22 cellular contexts compared by ENCODE assay signal in genomic region chr1:2935766-2936390, GRCh38.
DNase-seq lines count a peak whose midpoint lies in the region; ATAC-seq, FAIRE-seq and TF ChIP-seq lines count a peak whose summit lies in the region.
"Had no signal": no experiment of that assay in that cellular context is flagged by ENCODE, and none has a peak within 500 bp of the region (broad histone marks: within the 10 kb centered on the region; RNA-seq: fewer than 3 reads in every experiment).

No MANE protein-coding gene starts in this region.

- H3K36me3 ChIP-seq in BLaER1: no peaks in the 10 kb centered on the region
- H3K36me3 ChIP-seq in kidney (ENCODE audit: control insufficient read depth in 1 of 2, insufficient read depth in 2 of 2, low read length in 2 of 2): no peaks in the 10 kb centered on the region
- no peaks in the 10 kb centered on the region for H3K36me3 ChIP-seq in osteoblast (ENCODE audit: insufficient read depth, low read length)
- H3K36me3 ChIP-seq in sigmoid colon: no peaks in the 10 kb centered on the region
- H3K36me3 ChIP-seq: BLaER1 treated with 17β-estradiol and CSF1 and Interleukin-3, amounts not matched to agents 10 nM and 100 nM; HAP-1 had no signal

- 73 to 86% methylated on average over 22 of the region's 22 CpGs for WGBS in sigmoid colon, 2 donors

- H2AFZ ChIP-seq in osteoblast (ENCODE audit: low read length): no peak overlapping the region
- H2AFZ ChIP-seq: GM23248 had no signal

- H3K4me1 ChIP-seq in BLaER1 (peaks cover 8% of the 10 kb centered on the region; the same call in 1 of the 2 replicates), kidney (ENCODE audit: control insufficient read depth in 1 of 2, insufficient read depth in 1 of 2, low read depth in 1 of 2, low read length in 2 of 2) (no peaks in the 10 kb centered on the region), osteoblast (ENCODE audit: insufficient read depth, low read length) (no peaks in the 10 kb centered on the region), sigmoid colon (no peaks in the 10 kb centered on the region)
- H3K4me1 ChIP-seq: HAP-1 had no signal

- intact Hi-C loops in Right ventricle myocardium superior (cut with DNase I): no loop called here
- intact Hi-C loops in cardiac septum (cut with DNase I): no loop called here
- intact Hi-C loops in kidney (cut with DNase I): no loop called here
- intact Hi-C loops in sigmoid colon (cut with DNase I): no loop called here

- ATAC-seq in Right ventricle myocardium superior (ENCODE audit: poor library complexity): no peak
- ATAC-seq in HG03520 (IDR thresholded peaks at IDR 0.05; ENCODE audit: unreplicated experiment): no peak
- ATAC-seq in GM19328 (IDR thresholded peaks at IDR 0.05; ENCODE audit: unreplicated experiment): no peak
- ATAC-seq: GM12878 had no signal

- no peak for TF ChIP-seq POLR2A in sigmoid colon (IDR thresholded peaks at IDR 0.05)

- H3K4me2 ChIP-seq in BLaER1 (peak overlapping the region; percentile 39; the same call in 1 of the 2 replicates), osteoblast (ENCODE audit: insufficient read depth, low read length) (no peak overlapping the region)

- TF ChIP-seq EP300 in sigmoid colon (IDR thresholded peaks at IDR 0.05): no peak

- peaks cover 19% of the 10 kb centered on the region; the same call in 1 of the 2 replicates for H4K20me1 ChIP-seq in BLaER1
- no peaks in the 10 kb centered on the region for H4K20me1 ChIP-seq in osteoblast (ENCODE audit: insufficient read depth, low read length)

- DNase-seq in Right ventricle myocardium superior (peak; percentile 26), cardiac septum (ENCODE audit: low spot score) (no peak), kidney (peak; percentile 61), osteoblast (ENCODE audit: insufficient read length, low spot score, missing footprints) (peak; percentile 34), sigmoid colon (no peak)
- DNase-seq: 8988T; CD4-positive, CD25-positive, alpha-beta regulatory T cell; COR-L47; DMS 273 treated with DMSO at 0.1 percent for 48 hours; DMS53; DND-41; EL; GM23248; IMR-90 had no signal

- H3K27ac ChIP-seq in BLaER1 (no peak overlapping the region), kidney (ENCODE audit: low read depth in 2 of 2, low read length in 2 of 2) (no peak overlapping the region), osteoblast (ENCODE audit: low read depth, low read length) (no peak overlapping the region), sigmoid colon (no peak overlapping the region)
- H3K27ac ChIP-seq: BLaER1 treated with 17β-estradiol and CSF1 and Interleukin-3, amounts not matched to agents 10 nM and 100 nM; GM23248; HL-60 had no signal

- FAIRE-seq in kidney (lab: Jason Lieb, UNC): no peak
- FAIRE-seq: GM12878, GM19239 had no signal

- TF ChIP-seq CTCF in kidney (IDR thresholded peaks at IDR 0.05; ENCODE audit: borderline replicate concordance, extremely low read depth, insufficient read depth): no peak
- TF ChIP-seq CTCF in osteoblast (IDR thresholded peaks at IDR 0.05; ENCODE audit: extremely low read depth, low read depth, low read length): no peak
- no peak for TF ChIP-seq CTCF in sigmoid colon (IDR thresholded peaks at IDR 0.05)

- no peak overlapping the region for H3K9ac ChIP-seq in BLaER1
- no peak overlapping the region for H3K9ac ChIP-seq in kidney (ENCODE audit: low read length in 2 of 2)
- H3K9ac ChIP-seq: GM23248 had no signal

- H3K79me2 ChIP-seq in osteoblast (ENCODE audit: insufficient read depth, low read length): no peaks in the 10 kb centered on the region

- H3K4me3 ChIP-seq in BLaER1: no peak overlapping the region
- H3K4me3 ChIP-seq in kidney (ENCODE audit: low read length in 2 of 2): no peak overlapping the region
- no peak overlapping the region for H3K4me3 ChIP-seq in osteoblast (ENCODE audit: insufficient read depth, low read length)
- no peak overlapping the region for H3K4me3 ChIP-seq in sigmoid colon
- H3K4me3 ChIP-seq: BLaER1 treated with 17β-estradiol and CSF1 and Interleukin-3, amounts not matched to agents 10 nM and 100 nM; GM12878; GM23248; HAP-1 had no signal

- peaks cover 32% of the 10 kb centered on the region for H3K27me3 ChIP-seq in BLaER1
- no peaks in the 10 kb centered on the region for H3K27me3 ChIP-seq in osteoblast (ENCODE audit: insufficient read depth, low read length)
- H3K27me3 ChIP-seq in sigmoid colon: peaks cover 0 to 43% (median 18%) of the 10 kb centered on the region in 3 donors

- H3K9me3 ChIP-seq in BLaER1 (peaks cover 11% of the 10 kb centered on the region), kidney (ENCODE audit: control insufficient read depth in 1 of 2, low read length in 2 of 2) (peaks cover 0 to 6% of the 10 kb centered on the region in 2 donors), osteoblast (ENCODE audit: low read depth, low read length) (peaks cover under 1% of the 10 kb centered on the region), sigmoid colon (peaks cover 0 to 10% (median 3%) of the 10 kb centered on the region in 4 donors)

Comparison
In these comparisons a context has a peak if more than half of its experiments do, and no peak if none do; other contexts are left out.
1. DNase-seq: peak in Right ventricle myocardium superior (single experiment), kidney (single experiment) and osteoblast (single experiment); none in cardiac septum (single experiment) and sigmoid colon (single experiment).